23 cellular contexts compared by ENCODE assay signal in genomic region chr1:18049228-18049627, GRCh38. TPM values are rescaled to one million over a fixed set of nuclear protein-coding genes. Genes with fewer than 3 reads are reported as not detected.
"Had no signal": no experiment of that assay in that cellular context is flagged by ENCODE, and none has a peak within 500 bp of the region (broad histone marks: within the 10 kb centered on the region; RNA-seq: fewer than 3 reads in every experiment).

No MANE protein-coding gene starts in this region.

- H3K36me3 ChIP-seq: SJCRH30 had no signal

- H3K4me1 ChIP-seq: SJCRH30 had no signal

- H3K4me3 ChIP-seq: SJCRH30 had no signal

- ATAC-seq: SK-N-SH treated with all-trans-retinoic acid at 6 μM for 48 hours had no signal

- DNase-seq: KBM-7, MV-4-11, NCI-H1048, NCI-H1105, NCI-H1417, NCI-H1436 treated with DMSO at 0.1 percent for 48 hours, NCI-H1694, NCI-H1930, NCI-H2081, NCI-H2107, NCI-H226, NCI-H446, NCI-H510A, NCI-H524 treated with DMSO at 0.1 percent for 48 hours, NCI-H69, NCI-H774, SHP77 treated with DMSO at 0.1 percent for 48 hours, SJCRH30 had no signal

- H3K9me3 ChIP-seq: SJCRH30 had no signal

- H3K27ac ChIP-seq: RWPE1, SJCRH30 had no signal

RNA-seq across cellular contexts. Expression of gene IGSF21, which starts 58.4 kb away (rescaled TPM):
- total RNA-seq: HT1080, LHCN-M2, MCF 10A, SJCRH30 had no signal
